ENCODE assay signal across 8 cellular contexts in genomic region chr17:56592487-56593072, GRCh38. TPM values are rescaled to one million over a fixed set of nuclear protein-coding genes. Genes with fewer than 3 reads are reported as not detected.
A peak's percentile ranks its signal among the peaks of the same experiment; 100 is the strongest.
DNase-seq lines count a peak whose midpoint lies in the region; ATAC-seq and TF ChIP-seq lines count a peak whose summit lies in the region.

No MANE protein-coding gene starts in this region.

- peak; percentile 84 for TF ChIP-seq CTCF in OCI-LY7 (conservative IDR thresholded peaks at IDR 0.05; ENCODE audit: low read length)
- TF ChIP-seq CTCF in fibroblast of villous mesenchyme (IDR thresholded peaks at IDR 0.05; ENCODE audit: insufficient read depth, low read depth, low read length) = peak; percentile 58
- TF ChIP-seq CTCF in neural cell (IDR thresholded peaks at IDR 0.05; ENCODE audit: poor library complexity, severe bottlenecking) = peak; percentile 99

- H3K9ac ChIP-seq in neural cell (ENCODE audit: low read length) = peak overlapping the region; percentile 56

- no peak for TF ChIP-seq EP300 in neural cell (conservative IDR thresholded peaks at IDR 0.05; ENCODE audit: poor library complexity, severe bottlenecking)

- H3K4me3 ChIP-seq in ACC112 (ENCODE audit: low read depth, low read length) (peak overlapping the region; percentile 77), OCI-LY7 (ENCODE audit: low read depth, low read length, poor library complexity, severe bottlenecking) (no peak overlapping the region), fibroblast of villous mesenchyme (ENCODE audit: low read depth, low read length) (peak overlapping the region; percentile 56), neural cell (ENCODE audit: low read length) (peak overlapping the region; percentile 79)

- H3K4me1 ChIP-seq in ACC112 (ENCODE audit: control insufficient read depth, insufficient read depth, low read length, unreplicated experiment) (peaks cover 5% of the 10 kb centered on the region), OCI-LY7 (ENCODE audit: insufficient read depth, low read length, poor library complexity, severe bottlenecking) (no peaks in the 10 kb centered on the region)

- no peak overlapping the region for H3K27ac ChIP-seq in ACC112 (ENCODE audit: low read depth, low read length)
- H3K27ac ChIP-seq in OCI-LY7 (ENCODE audit: low read depth, low read length, poor library complexity, severe bottlenecking) = no peak overlapping the region
- H3K27ac ChIP-seq in neural cell (ENCODE audit: low read length) = no peak overlapping the region

- intact Hi-C loops in OCI-LY7 (cut with micrococcal nuclease; ENCODE audit: unreplicated experiment) = loop anchor here (1.0 to 5.0 kb wide), 4 partner anchors 62 to 345 kb away; no protein-coding TSS in a partner anchor

- H3K4me2 ChIP-seq in OCI-LY7 (ENCODE audit: low read length) (peak overlapping the region; percentile 45), neural cell (ENCODE audit: low read length) (peak overlapping the region; percentile 82)

- H3K27me3 ChIP-seq in ACC112 (ENCODE audit: insufficient read depth, low read length) (peaks cover 76% of the 10 kb centered on the region), neural cell (ENCODE audit: insufficient read depth, low read depth, low read length) (peaks cover 34% of the 10 kb centered on the region)

- no peaks in the 10 kb centered on the region for H3F3A ChIP-seq in neural cell (ENCODE audit: insufficient read depth, low read length, poor library complexity, severe bottlenecking)

- H3K9me3 ChIP-seq in OCI-LY7 (ENCODE audit: low read length) (no peaks in the 10 kb centered on the region), neural cell (ENCODE audit: low read length) (no peaks in the 10 kb centered on the region)

- POLR2A ChIA-PET in OCI-LY7 (lab: Charles Lee) = no interaction called here

- CTCF ChIA-PET in OCI-LY7 (lab: Charles Lee; ENCODE audit: unreplicated experiment) = no interaction called here

- H4K20me1 ChIP-seq in OCI-LY7 (ENCODE audit: insufficient read depth, low read length) (no peaks in the 10 kb centered on the region), neural cell (ENCODE audit: insufficient read depth) (no peaks in the 10 kb centered on the region)

- H3K79me2 ChIP-seq in ACC112 (ENCODE audit: control insufficient read depth, insufficient read depth, low read length, unreplicated experiment) (no peaks in the 10 kb centered on the region), OCI-LY7 (ENCODE audit: insufficient read depth, low read depth, low read length) (no peaks in the 10 kb centered on the region), neural cell (replicated peaks; ENCODE audit: insufficient read depth, low read length) (no peaks in the 10 kb centered on the region)

- peak; percentile 44 for DNase-seq in OCI-LY7 (ENCODE audit: low spot score)
- DNase-seq in activated T-helper 1 cell treated with anti-CD3 and anti-CD28 coated beads, Interleukin-2, amount 50 U/mL, for 16 hours (ENCODE audit: low read depth in 1 of 2, low spot score in 1 of 2) = peak; percentile 39 to 57
- peak; percentile 30 for DNase-seq in fibroblast of villous mesenchyme (ENCODE audit: low read depth)
- peak; percentile 54 for DNase-seq in superior temporal gyrus (ENCODE audit: extremely low spot score)

- peak; percentile 96 for TF ChIP-seq RAD21 in neural cell (conservative IDR thresholded peaks at IDR 0.05)

- H3K9me2 ChIP-seq in OCI-LY7 (ENCODE audit: insufficient read depth, low read length) (no peaks in the 10 kb centered on the region), neural cell (ENCODE audit: insufficient read depth, low read length) (no peaks in the 10 kb centered on the region)

- H2AFZ ChIP-seq in ACC112 (ENCODE audit: low read length, unreplicated experiment) (no peak overlapping the region), OCI-LY7 (ENCODE audit: low read length) (no peak overlapping the region), neural cell (ENCODE audit: low read depth, low read length) (no peak overlapping the region)

- BruUV-seq in OCI-LY7 (replicated peaks; lab: Mats Ljungman, UMichigan) = no TSS peak

- peak; percentile 60 for ATAC-seq in GM18519 (IDR thresholded peaks at IDR 0.05; ENCODE audit: low FRiP score, unreplicated experiment)
- peak; percentile 79 for ATAC-seq in HG03521 (IDR thresholded peaks at IDR 0.05; ENCODE audit: unreplicated experiment)

- H3K36me3 ChIP-seq in ACC112 (ENCODE audit: insufficient read depth, low read length) (no peaks in the 10 kb centered on the region), OCI-LY7 (ENCODE audit: insufficient read depth, low read length) (no peaks in the 10 kb centered on the region), neural cell (ENCODE audit: insufficient read depth, low read length) (no peaks in the 10 kb centered on the region)

TF ChIP-seq in neural cell, 6 proteins besides CTCF, POLR2A, EP300 and RAD21:
- TF ChIP-seq MXI1 (conservative IDR thresholded peaks at IDR 0.05; ENCODE audit: poor library complexity, severe bottlenecking) (peak; percentile 78), POLR2AphosphoS5 (IDR thresholded peaks at IDR 0.05) (no peak), EZH2 (IDR thresholded peaks at IDR 0.05; ENCODE audit: borderline replicate concordance, insufficient read depth, low read length, poor library complexity, severe bottlenecking) (no peak), SMC3 (conservative IDR thresholded peaks at IDR 0.05; ENCODE audit: poor library complexity) (peak; percentile 98), REST (IDR thresholded peaks at IDR 0.05; ENCODE audit: borderline replicate concordance) (no peak)

RNA-seq across cellular contexts. Expression of gene NOG, which starts 0.9 kb away (rescaled TPM):
- not detected in 2 replicates for total RNA-seq in OCI-LY7 (2014; rRNA removed; shearing (Covaris generic))
- total RNA-seq in OCI-LY7 (2022) = not detected in 2 replicates
- 0.64 and 2.6 TPM in 2 replicates for total RNA-seq in fibroblast of villous mesenchyme
- 0.82 and 2.1 TPM in 2 replicates for polyA plus RNA-seq in neural cell
- 1.3 and 1.9 TPM in 2 replicates for polyA minus RNA-seq in neural cell
